21 cellular contexts compared by ENCODE assay signal in the genomic region with DNA sequence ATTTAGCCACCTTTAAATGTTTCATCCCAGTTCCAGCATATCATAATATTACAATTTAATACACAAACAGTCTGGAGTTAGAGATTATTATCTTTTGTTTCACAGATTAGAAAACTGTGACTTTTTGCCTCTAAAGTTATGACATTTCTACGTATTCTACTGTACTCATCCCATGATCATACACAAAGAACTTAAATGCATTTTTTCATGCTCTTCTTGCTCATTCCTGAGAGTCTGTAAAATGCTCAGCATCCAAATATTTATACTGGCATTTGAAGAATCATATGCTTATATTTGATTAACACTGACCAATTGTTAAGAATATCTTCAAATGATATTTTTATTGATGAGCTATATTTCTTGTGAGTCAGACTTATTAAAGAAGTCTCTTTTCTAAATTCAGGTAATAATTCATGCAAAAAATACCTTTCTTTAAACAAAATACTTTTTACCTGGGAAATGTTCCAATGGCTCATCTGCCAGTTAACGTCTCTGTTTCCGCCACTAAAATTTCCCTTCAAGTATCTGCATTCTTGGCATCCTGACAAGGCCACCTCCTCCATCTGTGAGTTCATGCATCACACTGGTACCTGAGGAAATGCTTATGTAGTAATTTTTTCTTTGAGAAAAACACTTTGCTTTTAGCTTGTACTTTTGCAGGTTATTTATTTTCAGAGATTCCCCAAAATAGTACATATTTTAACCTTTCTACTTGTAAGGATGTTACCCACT.
DNase-seq lines count a peak whose midpoint lies in the region; ATAC-seq, FAIRE-seq and TF ChIP-seq lines count a peak whose summit lies in the region.
"Had no signal": no experiment of that assay in that cellular context is flagged by ENCODE, and none has a peak within 500 bp of the region (broad histone marks: within the 10 kb centered on the region; RNA-seq: fewer than 3 reads in every experiment).

No MANE protein-coding gene starts in this region.

- H3K36me3 Mint-ChIP-seq in activated CD4-positive, alpha-beta memory T cell treated with anti-CD3 and anti-CD28 coated beads, Interleukin-2, amount 10 ng/mL, durations not matched to agents 7 days and 5 days (ENCODE audit: low read depth): peaks cover 6% of the 10 kb centered on the region
- H3K36me3 Mint-ChIP-seq: CD8-positive, alpha-beta T cell had no signal

- no peak overlapping the region for H3K9ac ChIP-seq in HCT116 (ENCODE audit: low read length)
- no peak overlapping the region for H3K9ac ChIP-seq in HepG2 (ENCODE audit: insufficient read depth, low read depth, low read length)

- H3K4me1 Mint-ChIP-seq in activated CD4-positive, alpha-beta memory T cell treated with anti-CD3 and anti-CD28 coated beads, Interleukin-2, amount 10 ng/mL, durations not matched to agents 7 days and 5 days: peaks cover 23% of the 10 kb centered on the region
- H3K4me1 Mint-ChIP-seq: T-helper 17 cell had no signal

- H3K27ac ChIP-seq in HCT116 (ENCODE audit: low read depth, low read length) (no peak overlapping the region), HepG2 (ENCODE audit: extremely low read length, insufficient read depth, low read length) (no peak overlapping the region), psoas muscle (no peak overlapping the region)
- H3K27ac ChIP-seq: prostate gland, testis had no signal

- H3K27me3 Mint-ChIP-seq in activated CD4-positive, alpha-beta memory T cell treated with anti-CD3 and anti-CD28 coated beads, Interleukin-2, amount 10 ng/mL, durations not matched to agents 7 days and 5 days: no peaks in the 10 kb centered on the region
- H3K27me3 Mint-ChIP-seq: dendritic cell treated with granulocyte-macrophage colony-stimulating factor and Interleukin-4, amounts not matched to agents 40 ng/mL and 50 ng/mL, for 4 days had no signal

- no peaks in the 10 kb centered on the region for H4K20me1 ChIP-seq in HCT116 (ENCODE audit: insufficient read depth)
- no peaks in the 10 kb centered on the region for H4K20me1 ChIP-seq in HepG2 (ENCODE audit: insufficient read depth, low read length)

- TF ChIP-seq EP300 in HepG2 (IDR thresholded peaks at IDR 0.05; ENCODE audit: low read depth in 2 of 2, low read length in 2 of 2): no peak
- TF ChIP-seq EP300 in HepG2 (CRISPR knock-in tag; IDR thresholded peaks at IDR 0.05; ENCODE audit: borderline replicate concordance): no peak

- TF ChIP-seq CTCF in HCT116 (IDR thresholded peaks at IDR 0.05 in 2 of 3, conservative IDR thresholded peaks at IDR 0.05 in 1 of 3; ENCODE audit: borderline replicate concordance in 1 of 3, insufficient read depth in 1 of 3, low read depth in 2 of 3, low read length in 2 of 3) (no peak), HepG2 (CRISPR knock-in tag; IDR thresholded peaks at IDR 0.05) (no peak), psoas muscle (IDR thresholded peaks at IDR 0.05) (no peak)

- DNase-seq in NCI-H2171 treated with DMSO at 0.1 percent for 48 hours (lab: John Stamatoyannopoulos, UW): peak; percentile 1
- no peak for DNase-seq in NCI-H2171 (lab: John Stamatoyannopoulos, UW)
- DNase-seq in HCT116 (ENCODE audit: low read depth, low spot score): no peak
- DNase-seq in activated CD4-positive, alpha-beta memory T cell treated with anti-CD3 and anti-CD28 coated beads, Interleukin-2, amount 10 ng/mL, durations not matched to agents 7 days and 5 days: no peak
- peak; percentile 71 for DNase-seq in kidney glomerular epithelial cell (lab: John Stamatoyannopoulos, UW)
- DNase-seq in HepG2 (ENCODE audit: low spot score): no peak
- no peak for DNase-seq in psoas muscle
- DNase-seq: activated CD4-positive, CD25-positive, alpha-beta regulatory T cell treated with anti-CD3 and anti-CD28 coated beads, Interleukin-2, amount 50 U/mL, for 72 hours; anterior cingulate cortex; Karpas-422; left ventricle myocardium superior; NCI-H1694; NCI-H748 treated with DMSO at 0.1 percent for 48 hours; T-helper 17 cell; testis had no signal

- H2AFZ ChIP-seq in HCT116 (ENCODE audit: low read depth, low read length, poor library complexity, severe bottlenecking): peak overlapping the region; percentile 0
- no peak overlapping the region for H2AFZ ChIP-seq in HepG2 (ENCODE audit: low read length)

- no peak overlapping the region for H3K4me3 ChIP-seq in HCT116 (replicated peaks in 1 of 2; ENCODE audit: low read depth in 1 of 2, low read length in 2 of 2)
- no peak overlapping the region for H3K4me3 ChIP-seq in HepG2 (replicated peaks in 1 of 3; ENCODE audit: insufficient read depth in 1 of 3, low read depth in 2 of 3, low read length in 3 of 3)
- H3K4me3 ChIP-seq in psoas muscle: no peak overlapping the region
- H3K4me3 ChIP-seq: prostate gland, testis had no signal

- no peaks in the 10 kb centered on the region for H3K9me3 Mint-ChIP-seq in activated CD4-positive, alpha-beta memory T cell treated with anti-CD3 and anti-CD28 coated beads, Interleukin-2, amount 10 ng/mL, durations not matched to agents 7 days and 5 days
- H3K9me3 Mint-ChIP-seq: CD8-positive, alpha-beta T cell; dendritic cell treated with granulocyte-macrophage colony-stimulating factor and Interleukin-4, amounts not matched to agents 40 ng/mL and 50 ng/mL, for 4 days had no signal

- no peak for ATAC-seq in HCT116
- no peak for ATAC-seq in HepG2
- ATAC-seq in psoas muscle: no peak
- no peak for ATAC-seq in HG03135 (IDR thresholded peaks at IDR 0.05; ENCODE audit: unreplicated experiment)
- ATAC-seq: CD8-positive, alpha-beta T cell; left ventricle myocardium superior; T-helper 17 cell had no signal

- BruUV-seq in HCT116 (replicated peaks; lab: Mats Ljungman, UMichigan): no TSS peak
- no TSS peak for BruUV-seq in HepG2 (replicated peaks; lab: Mats Ljungman, UMichigan)

- in situ Hi-C loops in HepG2 (cut with HindIII; ENCODE audit: extremely low pct_ligation_motif_present, low pct_unique_long_range_greater_than_20kb): no loop called here

- no peaks in the 10 kb centered on the region for H3K79me2 ChIP-seq in HCT116 (ENCODE audit: insufficient read depth, low read length)
- H3K79me2 ChIP-seq in HepG2 (ENCODE audit: insufficient read depth, low read length): no peaks in the 10 kb centered on the region

- no peak for TF ChIP-seq POLR2A in HCT116 (IDR thresholded peaks at IDR 0.05; ENCODE audit: borderline replicate concordance, extremely low read depth, insufficient read depth, insufficient read length)
- no peak for TF ChIP-seq POLR2A in HepG2 (IDR thresholded peaks at IDR 0.05; ENCODE audit: insufficient read depth in 1 of 2, low read depth in 2 of 2, low read length in 2 of 2)

- 21% methylated on average over 3 of the region's 3 CpGs for WGBS in HepG2 (ENCODE audit: low lambda C conversion rate)
- WGBS in psoas muscle, 3 donors: 58 to 69% (median 67%) methylated on average over 3 of the region's 3 CpGs

- H3K9me3 ChIP-seq in HCT116 (ENCODE audit: control insufficient read depth in 1 of 2, insufficient read depth in 1 of 2, low read depth in 1 of 2, low read length in 2 of 2): no peaks in the 10 kb centered on the region
- no peaks in the 10 kb centered on the region for H3K9me3 ChIP-seq in HepG2 (ENCODE audit: low read length)
- H3K9me3 ChIP-seq in psoas muscle: no peaks in the 10 kb centered on the region
- H3K9me3 ChIP-seq: prostate gland, testis had no signal

- H3K27ac Mint-ChIP-seq in activated CD4-positive, alpha-beta memory T cell treated with anti-CD3 and anti-CD28 coated beads, Interleukin-2, amount 10 ng/mL, durations not matched to agents 7 days and 5 days: peak overlapping the region; percentile 22
- H3K27ac Mint-ChIP-seq: CD8-positive, alpha-beta T cell; dendritic cell treated with granulocyte-macrophage colony-stimulating factor and Interleukin-4, amounts not matched to agents 40 ng/mL and 50 ng/mL, for 4 days; T-helper 17 cell had no signal

- no peak for TF ChIP-seq RAD21 in HCT116 (IDR thresholded peaks at IDR 0.05; ENCODE audit: low read depth)
- TF ChIP-seq RAD21 in HepG2 (CRISPR knock-in tag; IDR thresholded peaks at IDR 0.05): no peak

- no peak overlapping the region for H3K4me3 Mint-ChIP-seq in activated CD4-positive, alpha-beta memory T cell treated with anti-CD3 and anti-CD28 coated beads, Interleukin-2, amount 10 ng/mL, durations not matched to agents 7 days and 5 days
- H3K4me3 Mint-ChIP-seq: CD8-positive, alpha-beta T cell; dendritic cell treated with granulocyte-macrophage colony-stimulating factor and Interleukin-4, amounts not matched to agents 40 ng/mL and 50 ng/mL, for 4 days; T-helper 17 cell had no signal

- no peak overlapping the region for H3K4me2 ChIP-seq in HCT116 (ENCODE audit: low read length)
- H3K4me2 ChIP-seq in HepG2 (ENCODE audit: low read depth, low read length): no peak overlapping the region

- H3K4me1 ChIP-seq in HCT116 (ENCODE audit: control insufficient read depth in 1 of 2, insufficient read depth in 2 of 2, low read length in 2 of 2): peaks cover 0 to 3% of the 10 kb centered on the region in 2 experiments; a peak in 2 of 4 replicates
- H3K4me1 ChIP-seq in HepG2 (ENCODE audit: insufficient read depth, low read length): no peaks in the 10 kb centered on the region
- H3K4me1 ChIP-seq in psoas muscle: no peaks in the 10 kb centered on the region
- H3K4me1 ChIP-seq: prostate gland, testis had no signal

- intact Hi-C loops in HCT116 (cut with micrococcal nuclease): no loop called here
- intact Hi-C loops in HepG2 (cut with micrococcal nuclease; ENCODE audit: unreplicated experiment): no loop called here
- intact Hi-C loops in psoas muscle (cut with DNase I): no loop called here

- H3K36me3 ChIP-seq in HCT116 (ENCODE audit: control insufficient read depth in 1 of 2, insufficient read depth in 2 of 2, low read length in 2 of 2) (no peaks in the 10 kb centered on the region), HepG2 (replicated peaks in 1 of 2; ENCODE audit: control insufficient read depth in 1 of 2, insufficient read depth in 2 of 2, low read length in 2 of 2) (no peaks in the 10 kb centered on the region), psoas muscle (ENCODE audit: insufficient read depth in 1 of 2, low read depth in 1 of 2) (no peaks in the 10 kb centered on the region)
- H3K36me3 ChIP-seq: prostate gland had no signal

- CTCF ChIA-PET in HCT116 (lab: Charles Lee) (no interaction called here), HepG2 (lab: Yijun Ruan, JAX; ENCODE audit: low intra/inter-chr PET ratio, low total read pairs) (no interaction called here)
- CTCF ChIA-PET in activated CD4-positive, alpha-beta memory T cell treated with anti-CD3 and anti-CD28 coated beads, Interleukin-2, amount 10 ng/mL, durations not matched to agents 7 days and 5 days (lab: Charles Lee): no interaction called here

- RAD21 ChIA-PET in HCT116 (lab: Charles Lee; ENCODE audit: low non-redundant PET in 1 of 2, low total read pairs in 2 of 2, uncharacterized antibody in 2 of 2, unreplicated experiment in 2 of 2): no interaction called here

- no peak for FAIRE-seq in HepG2 (lab: Jason Lieb, UNC)
- FAIRE-seq: A204.1, GM12892 had no signal

- no peaks in the 10 kb centered on the region for H3K9me2 ChIP-seq in HCT116 (ENCODE audit: insufficient read depth)

- H3K27me3 ChIP-seq in HCT116 (ENCODE audit: insufficient read depth, low read length) (no peaks in the 10 kb centered on the region), HepG2 (ENCODE audit: control insufficient read depth in 1 of 2, insufficient read depth in 2 of 2, low read length in 2 of 2) (no peaks in the 10 kb centered on the region), psoas muscle (ENCODE audit: insufficient read depth in 3 of 3, low read length in 2 of 3) (no peaks in the 10 kb centered on the region)
- H3K27me3 ChIP-seq: testis had no signal

- POLR2A ChIA-PET in HCT116 (lab: Charles Lee): no interaction called here
- POLR2A ChIA-PET in activated CD4-positive, alpha-beta memory T cell treated with anti-CD3 and anti-CD28 coated beads, Interleukin-2, amount 10 ng/mL, durations not matched to agents 7 days and 5 days (lab: Charles Lee): interaction anchor here (1.1 kb wide), 1 partner anchor 140 kb away, joined by 3 read pairs; no protein-coding TSS in a partner anchor
- POLR2A ChIA-PET in HepG2 (lab: Yijun Ruan, JAX): no interaction called here

Comparison
In these comparisons a context has a peak if more than half of its experiments do, and no peak if none do; other contexts are left out.
1. DNase-seq: peak in NCI-H2171 treated with DMSO at 0.1 percent for 48 hours (single experiment) and kidney glomerular epithelial cell (single experiment); none in NCI-H2171 (single experiment), HCT116 (single experiment), activated CD4-positive, alpha-beta memory T cell treated with anti-CD3 and anti-CD28 coated beads, Interleukin-2, amount 10 ng/mL, durations not matched to agents 7 days and 5 days (single experiment), HepG2 (single experiment) and psoas muscle (0 of 2).